ENCODE assay signal across 7 cellular contexts in the genomic region with DNA sequence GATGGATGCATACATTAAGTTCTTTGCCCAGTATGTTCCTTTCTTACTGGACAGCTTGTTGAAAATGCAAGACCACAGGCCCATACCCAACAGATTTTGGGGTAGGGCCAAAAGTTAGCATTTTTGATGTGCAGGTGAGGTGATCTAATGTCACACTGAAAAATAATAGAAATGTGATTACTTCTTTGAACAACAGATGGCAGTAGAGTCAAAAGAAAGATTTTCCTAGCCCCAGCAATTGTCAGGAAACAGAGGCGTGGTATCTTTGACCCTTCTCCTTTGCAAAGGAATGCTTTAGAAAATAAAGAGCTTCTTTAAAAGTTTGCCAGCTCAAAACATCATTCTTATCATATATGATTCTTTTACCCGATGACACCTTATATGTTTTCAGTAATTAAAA.
DNase-seq lines count a peak whose midpoint lies in the region; FAIRE-seq and TF ChIP-seq lines count a peak whose summit lies in the region.

No MANE protein-coding gene starts in this region.

- FAIRE-seq in kidney (lab: Jason Lieb, UNC) = peak; percentile 82

- TF ChIP-seq CTCF in GM12872 (IDR thresholded peaks at IDR 0.05; ENCODE audit: insufficient read depth, low read depth, low read length) = peak; percentile 40; the same call in 2 of the 3 replicates
- no peak for TF ChIP-seq CTCF in HEK293 (tag by site-specific recombination; IDR thresholded peaks at IDR 0.05)
- TF ChIP-seq CTCF in kidney (IDR thresholded peaks at IDR 0.05; ENCODE audit: borderline replicate concordance, extremely low read depth, insufficient read depth) = peak; percentile 51

- intact Hi-C loops in kidney (cut with DNase I) = no loop called here

- POLR2A ChIA-PET in HEK293 (lab: Yijun Ruan, JAX) = no interaction called here

- H3K27ac ChIP-seq in HEK293 (ENCODE audit: extremely low read depth, low read depth, low read length) = no peak overlapping the region
- H3K27ac ChIP-seq in kidney (ENCODE audit: low read depth in 2 of 2, low read length in 2 of 2) = no peak overlapping the region

- DNase-seq in NCI-H146 (lab: John Stamatoyannopoulos, UW) (peak; percentile 55), astrocyte of the hippocampus (ENCODE audit: low read depth, low spot score) (peak; percentile 60), kidney (no peak), NCI-H1048 (lab: John Stamatoyannopoulos, UW) (no peak)
- no peak for DNase-seq in stimulated activated CD4-positive, alpha-beta T cell treated with anti-CD3 and anti-CD28 coated beads, Interleukin-15, amount 100 ng/mL, for 24 hours

- CTCF ChIA-PET in HEK293 (lab: Yijun Ruan, JAX) = interaction anchor here (0.6 to 2.7 kb wide), 50 partner anchors 9 to 1831 kb away, joined by 3 to 16 read pairs (median 3); no protein-coding TSS in a partner anchor

- H3K4me1 ChIP-seq in HEK293 (ENCODE audit: control insufficient read depth, insufficient read depth, low read length) (no peaks in the 10 kb centered on the region), kidney (ENCODE audit: control insufficient read depth in 1 of 2, insufficient read depth in 1 of 2, low read depth in 1 of 2, low read length in 2 of 2) (no peaks in the 10 kb centered on the region)

- H3K9me3 ChIP-seq in HEK293 (ENCODE audit: control insufficient read depth, insufficient read depth, low read depth, low read length) (no peaks in the 10 kb centered on the region), kidney (ENCODE audit: control insufficient read depth in 1 of 2, low read length in 2 of 2) (no peaks in the 10 kb centered on the region)

- H3K4me3 ChIP-seq in HEK293 (ENCODE audit: low read depth, low read length) = no peak overlapping the region
- H3K4me3 ChIP-seq in kidney (ENCODE audit: low read length in 2 of 2) = no peak overlapping the region

- H3K36me3 ChIP-seq in HEK293 (ENCODE audit: control insufficient read depth in 2 of 2, insufficient read depth in 1 of 2, low read length in 2 of 2) = no peaks in the 10 kb centered on the region
- no peaks in the 10 kb centered on the region for H3K36me3 ChIP-seq in kidney (ENCODE audit: control insufficient read depth in 1 of 2, insufficient read depth in 2 of 2, low read length in 2 of 2)

- no peak overlapping the region for H3K9ac ChIP-seq in kidney (ENCODE audit: low read length in 2 of 2)

TF ChIP-seq in HEK293, 187 proteins besides CTCF, POLR2A, EP300 and RAD21:
- TF ChIP-seq ZNF416 (tag by site-specific recombination; IDR thresholded peaks at IDR 0.05) = no peak
- TF ChIP-seq ZNF654 (tag by site-specific recombination; IDR thresholded peaks at IDR 0.05; ENCODE audit: low read depth) = peak; percentile 56
- TF ChIP-seq ZNF132 (tag by site-specific recombination; IDR thresholded peaks at IDR 0.05; ENCODE audit: borderline replicate concordance) = no peak
- TF ChIP-seq, protein P1, sequence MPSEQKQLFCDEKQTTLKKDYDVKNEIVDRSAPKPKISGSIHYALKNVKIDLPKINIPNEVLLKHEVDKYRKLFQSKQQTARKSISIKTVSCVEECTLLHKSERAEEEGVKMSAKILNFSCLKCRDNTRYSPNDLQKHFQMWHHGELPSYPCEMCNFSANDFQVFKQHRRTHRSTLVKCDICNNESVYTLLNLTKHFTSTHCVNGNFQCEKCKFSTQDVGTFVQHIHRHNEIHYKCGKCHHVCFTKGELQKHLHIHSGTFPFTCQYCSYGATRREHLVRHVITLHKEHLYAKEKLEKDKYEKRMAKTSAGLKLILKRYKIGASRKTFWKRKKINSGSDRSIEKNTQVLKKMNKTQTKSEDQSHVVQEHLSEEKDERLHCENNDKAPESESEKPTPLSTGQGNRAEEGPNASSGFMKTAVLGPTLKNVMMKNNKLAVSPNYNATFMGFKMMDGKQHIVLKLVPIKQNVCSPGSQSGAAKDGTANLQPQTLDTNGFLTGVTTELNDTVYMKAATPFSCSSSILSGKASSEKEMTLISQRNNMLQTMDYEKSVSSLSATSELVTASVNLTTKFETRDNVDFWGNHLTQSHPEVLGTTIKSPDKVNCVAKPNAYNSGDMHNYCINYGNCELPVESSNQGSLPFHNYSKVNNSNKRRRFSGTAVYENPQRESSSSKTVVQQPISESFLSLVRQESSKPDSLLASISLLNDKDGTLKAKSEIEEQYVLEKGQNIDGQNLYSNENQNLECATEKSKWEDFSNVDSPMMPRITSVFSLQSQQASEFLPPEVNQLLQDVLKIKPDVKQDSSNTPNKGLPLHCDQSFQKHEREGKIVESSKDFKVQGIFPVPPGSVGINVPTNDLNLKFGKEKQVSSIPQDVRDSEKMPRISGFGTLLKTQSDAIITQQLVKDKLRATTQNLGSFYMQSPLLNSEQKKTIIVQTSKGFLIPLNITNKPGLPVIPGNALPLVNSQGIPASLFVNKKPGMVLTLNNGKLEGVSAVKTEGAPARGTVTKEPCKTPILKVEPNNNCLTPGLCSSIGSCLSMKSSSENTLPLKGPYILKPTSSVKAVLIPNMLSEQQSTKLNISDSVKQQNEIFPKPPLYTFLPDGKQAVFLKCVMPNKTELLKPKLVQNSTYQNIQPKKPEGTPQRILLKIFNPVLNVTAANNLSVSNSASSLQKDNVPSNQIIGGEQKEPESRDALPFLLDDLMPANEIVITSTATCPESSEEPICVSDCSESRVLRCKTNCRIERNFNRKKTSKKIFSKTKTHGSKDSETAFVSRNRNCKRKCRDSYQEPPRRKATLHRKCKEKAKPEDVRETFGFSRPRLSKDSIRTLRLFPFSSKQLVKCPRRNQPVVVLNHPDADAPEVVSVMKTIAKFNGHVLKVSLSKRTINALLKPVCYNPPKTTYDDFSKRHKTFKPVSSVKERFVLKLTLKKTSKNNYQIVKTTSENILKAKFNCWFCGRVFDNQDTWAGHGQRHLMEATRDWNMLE (tag by site-specific recombination; conservative IDR thresholded peaks at IDR 0.05; ENCODE audit: low read depth) = no peak
TF ChIP-seq in HEK293: peak in this region for 1.

Comparison
In these comparisons a context has a peak if more than half of its experiments do, and no peak if none do; other contexts are left out.
1. DNase-seq: peak in NCI-H146 (single experiment) and astrocyte of the hippocampus (single experiment); none in kidney (single experiment), NCI-H1048 (single experiment) and stimulated activated CD4-positive, alpha-beta T cell treated with anti-CD3 and anti-CD28 coated beads, Interleukin-15, amount 100 ng/mL, for 24 hours (single experiment).